In the genomic region with DNA sequence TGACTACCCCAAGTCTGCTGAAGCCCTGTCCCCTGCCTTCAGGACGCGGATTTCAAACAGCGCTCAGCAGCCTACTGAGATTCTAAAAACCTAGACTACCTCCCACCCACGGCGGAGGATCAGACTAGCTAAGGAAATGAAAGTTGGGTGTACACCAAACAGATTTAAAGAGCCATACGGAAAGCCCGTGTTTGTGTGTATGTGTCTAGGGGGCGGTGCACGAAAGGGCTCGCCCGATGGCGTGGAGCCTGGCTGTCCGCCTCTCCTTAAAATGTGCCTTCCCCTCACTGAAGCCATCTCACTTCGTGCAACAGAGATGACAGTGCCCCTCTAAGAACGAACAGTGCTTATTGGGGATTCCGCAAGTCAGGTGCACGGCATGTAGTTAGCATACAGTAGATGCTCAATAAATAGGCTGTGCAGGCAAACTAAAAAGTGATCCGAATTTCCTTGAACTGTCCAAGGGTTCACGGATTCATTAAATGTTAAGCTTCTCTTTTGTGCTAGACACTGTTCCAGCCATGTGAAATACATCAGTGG, we compare ENCODE assay signal across 9 cellular contexts. TPM values are rescaled to one million over a fixed set of nuclear protein-coding genes. Genes with fewer than 3 reads are reported as not detected.
DNase-seq lines count a peak whose midpoint lies in the region; ATAC-seq and TF ChIP-seq lines count a peak whose summit lies in the region.
"Had no signal": no experiment of that assay in that cellular context is flagged by ENCODE, and none has a peak within 500 bp of the region (broad histone marks: within the 10 kb centered on the region; RNA-seq: fewer than 3 reads in every experiment).

No MANE protein-coding gene starts in this region.

- H3K27me3 ChIP-seq in brain microvascular endothelial cell (replicated peaks) (no peaks in the 10 kb centered on the region), mesendoderm (ENCODE audit: insufficient read depth, low read length, poor library complexity) (no peaks in the 10 kb centered on the region), tibial nerve (no peaks in the 10 kb centered on the region)

- no peak for ATAC-seq in GM21786 (IDR thresholded peaks at IDR 0.05; ENCODE audit: unreplicated experiment)
- ATAC-seq in GM21737 (IDR thresholded peaks at IDR 0.05; ENCODE audit: unreplicated experiment) = no peak
- ATAC-seq in GM21367 (IDR thresholded peaks at IDR 0.05; ENCODE audit: unreplicated experiment) = no peak

- DNase-seq in EH (ENCODE audit: low read depth) (peak; percentile 34), NOMO-1 treated with DMSO at 0.1 percent for 48 hours (lab: John Stamatoyannopoulos, UW; ENCODE audit: unreplicated experiment) (peak; percentile 47), brain microvascular endothelial cell (no peak), mesendoderm (no peak), tibial nerve (ENCODE audit: low spot score in 2 of 2) (no peak)

- peaks cover 2% of the 10 kb centered on the region for H3K79me1 ChIP-seq in mesendoderm (ENCODE audit: low read length)

- H3K4me1 ChIP-seq in mesendoderm (ENCODE audit: control insufficient read depth, low read depth, low read length) (no peaks in the 10 kb centered on the region), tibial nerve (peaks cover 0 to 50% (median 31%) of the 10 kb centered on the region in 4 donors)

- no peak overlapping the region for H4K8ac ChIP-seq in mesendoderm (ENCODE audit: low read depth, low read length)

- H3K9me3 ChIP-seq in tibial nerve = no peaks in the 10 kb centered on the region

- H3K79me2 ChIP-seq in mesendoderm (ENCODE audit: control insufficient read depth, insufficient read depth, low read length) = no peaks in the 10 kb centered on the region

- no peak for TF ChIP-seq CTCF in brain microvascular endothelial cell (IDR thresholded peaks at IDR 0.05; ENCODE audit: low read depth, low read length, missing control alignments)
- no peak for TF ChIP-seq CTCF in tibial nerve (IDR thresholded peaks at IDR 0.05)

- H2BK5ac ChIP-seq in mesendoderm (ENCODE audit: low read length) = no peak overlapping the region

- in situ Hi-C loops in brain microvascular endothelial cell (cut with HindIII; ENCODE audit: low pct_ligation_motif_present, low sequenced_read_pairs) = no loop called here

- no peak overlapping the region for H2BK15ac ChIP-seq in mesendoderm (replicated peaks; ENCODE audit: low read depth)

- H3K4ac ChIP-seq in mesendoderm (ENCODE audit: low read depth, low read length) = no peak overlapping the region

- no peak overlapping the region for H4K5ac ChIP-seq in mesendoderm (ENCODE audit: low read length)

- no peak overlapping the region for H2BK120ac ChIP-seq in mesendoderm (ENCODE audit: low read depth, low read length)

- H3K4me3 ChIP-seq in brain microvascular endothelial cell (ENCODE audit: low read depth, low read length) (peak overlapping the region; percentile 86), mesendoderm (ENCODE audit: low read length) (peak overlapping the region; percentile 87), tibial nerve (peak overlapping the region; percentile 67 to 88 (median 77))

- H3K4me2 ChIP-seq in mesendoderm (ENCODE audit: low read length) = peak overlapping the region; percentile 59

- WGBS in mesendoderm (ENCODE audit: extremely low coverage, insufficient coverage, low lambda C conversion rate) = no CpG with 5 or more reads among the region's 19 CpGs
- 9 to 10% methylated on average over 19 of the region's 19 CpGs for WGBS in tibial nerve, 2 donors

- H3K36me3 ChIP-seq in brain microvascular endothelial cell (replicated peaks) (peaks cover 33% of the 10 kb centered on the region), mesendoderm (ENCODE audit: control insufficient read depth, insufficient read depth, low read length) (peaks cover 13% of the 10 kb centered on the region), tibial nerve (peaks cover 0 to 45% (median 39%) of the 10 kb centered on the region in 3 donors)

- peak overlapping the region; percentile 99 for H3K56ac ChIP-seq in mesendoderm (ENCODE audit: low read length)

- no peak for TF ChIP-seq EP300 in tibial nerve (IDR thresholded peaks at IDR 0.05)

- no peak overlapping the region for H2AK5ac ChIP-seq in mesendoderm (ENCODE audit: low read length)

- no peak overlapping the region for H3K18ac ChIP-seq in mesendoderm (ENCODE audit: low read length)

- H3K27ac ChIP-seq in brain microvascular endothelial cell (peak overlapping the region; percentile 98), mesendoderm (ENCODE audit: low read depth, low read length) (no peak overlapping the region), tibial nerve (peak overlapping the region; percentile 90 to 96 (median 94))

- H3K9ac ChIP-seq in mesendoderm (ENCODE audit: low read length) = peak overlapping the region; percentile 90

- no peak overlapping the region for H3K23ac ChIP-seq in mesendoderm (ENCODE audit: low read length)

- no peak for TF ChIP-seq POLR2A in tibial nerve (IDR thresholded peaks at IDR 0.05)

RNA-seq across cellular contexts. Expression of a gene that starts 0.6 kb away (rescaled TPM):
- polyA plus RNA-seq in mesendoderm (2013, experiment 1 of 2) = 5.4 TPM
- 5.2 TPM for polyA plus RNA-seq in mesendoderm (2013, experiment 2 of 2)
- 10 to 100 TPM in 2 of 4 donors, 1 to 10 TPM in 2; 7.4 to 12.9 (median 10.4) TPM for total RNA-seq in tibial nerve

RNA-seq across cellular contexts. Expression of a gene that starts 14.1 kb away (rescaled TPM):
- polyA plus RNA-seq in mesendoderm (2013, experiment 1 of 2) = 1.1 TPM
- polyA plus RNA-seq in mesendoderm (2013, experiment 2 of 2) = 2.1 TPM
- 1 to 10 TPM in 2 of 4 donors, under 1 TPM in 1, not detected in 1; 0.22 to 8.8 (median 4.4) TPM for total RNA-seq in tibial nerve
- total RNA-seq: RPMI7951 had no signal

RNA-seq across cellular contexts. Expression of a gene that starts 21.3 kb away (rescaled TPM):
- 73.6 TPM for polyA plus RNA-seq in mesendoderm (2013, experiment 1 of 2)
- 72.8 TPM for polyA plus RNA-seq in mesendoderm (2013, experiment 2 of 2)
- 10 to 100 TPM; 21.6 to 30.3 (median 24.8) TPM for total RNA-seq in tibial nerve

RNA-seq across cellular contexts. Expression of a gene that starts 30.5 kb away (rescaled TPM):
- 95.4 TPM for polyA plus RNA-seq in mesendoderm (2013, experiment 1 of 2)
- polyA plus RNA-seq in mesendoderm (2013, experiment 2 of 2) = 92.1 TPM
- total RNA-seq in tibial nerve = 10 to 100 TPM; 45.0 to 94.5 (median 50.2) TPM

RNA-seq across cellular contexts. Expression of a gene that starts 32.2 kb away (rescaled TPM):
- 18.7 TPM for polyA plus RNA-seq in mesendoderm (2013, experiment 1 of 2)
- 20.4 TPM for polyA plus RNA-seq in mesendoderm (2013, experiment 2 of 2)
- total RNA-seq in tibial nerve = 10 to 100 TPM; 37.3 to 70.8 (median 49.6) TPM

Comparison
In these comparisons a context has a peak if more than half of its experiments do, and no peak if none do; other contexts are left out.
1. DNase-seq: peak in EH (single experiment) and NOMO-1 treated with DMSO at 0.1 percent for 48 hours (single experiment); none in brain microvascular endothelial cell (single experiment), mesendoderm (single experiment) and tibial nerve (0 of 2).
2. Peak in every context shown above with its lines, with median percentiles within 50 percentile points of each other: H3K4me3 ChIP-seq.